Comparison of ENCODE assay signal across 22 cellular contexts in the genomic region with DNA sequence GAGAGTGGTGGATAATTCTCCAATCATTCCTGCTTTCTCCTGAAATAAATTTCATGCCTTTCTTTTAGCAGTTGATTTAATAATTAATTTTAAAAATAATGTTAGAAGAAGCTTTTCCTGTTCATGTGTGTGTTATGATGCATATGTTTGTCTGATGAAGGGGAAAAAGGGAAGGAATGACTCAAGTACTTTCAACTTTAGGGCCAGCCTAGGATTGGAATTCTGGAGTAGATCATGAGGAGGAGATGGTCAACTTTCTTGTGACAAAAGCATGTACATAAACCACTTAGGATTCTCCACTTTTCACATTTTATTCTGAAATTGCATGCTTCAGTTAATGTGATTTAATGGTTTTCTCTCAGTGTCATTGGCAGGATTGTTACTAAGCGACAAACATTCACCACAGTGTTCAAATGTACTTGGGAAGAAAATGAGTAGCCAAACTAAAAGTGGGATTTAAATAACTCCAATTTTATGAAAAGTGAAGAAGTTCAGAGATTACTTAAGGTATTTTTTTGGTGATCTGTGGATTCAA.
A peak's percentile ranks its signal among the peaks of the same experiment; 100 is the strongest.
DNase-seq lines count a peak whose midpoint lies in the region; ATAC-seq, FAIRE-seq and TF ChIP-seq lines count a peak whose summit lies in the region.
"Had no signal": no experiment of that assay in that cellular context is flagged by ENCODE, and none has a peak within 500 bp of the region (broad histone marks: within the 10 kb centered on the region; RNA-seq: fewer than 3 reads in every experiment).

No MANE protein-coding gene starts in this region.

- intact Hi-C loops in activated CD8-positive, alpha-beta T cell treated with anti-CD3 and anti-CD28 coated beads for 36 hours (cut with micrococcal nuclease), result no loop called here

- peak overlapping the region; percentile 37 for H3K27ac Mint-ChIP-seq in activated CD8-positive, alpha-beta T cell treated with anti-CD3 and anti-CD28 coated beads for 36 hours
- H3K27ac Mint-ChIP-seq in activated CD8-positive, alpha-beta T cell treated with anti-CD3 and anti-CD28 coated beads, Interleukin-2, amount 10 ng/mL, durations not matched to agents 7 days and 5 days, result no peak overlapping the region
- H3K27ac Mint-ChIP-seq in immature natural killer cell, result peak overlapping the region; percentile 42 to 84 (median 72)
- peak overlapping the region; percentile 74 for H3K27ac Mint-ChIP-seq in stimulated activated effector memory CD8-positive, alpha-beta T cell treated with anti-CD3 and anti-CD28 coated beads, Interleukin-12 subunit alpha, Interleukin-12 subunit beta, amount 100 ng/mL, for 72 hours

- DNase-seq in activated CD8-positive, alpha-beta T cell treated with anti-CD3 and anti-CD28 coated beads for 36 hours, result no peak
- DNase-seq in activated CD8-positive, alpha-beta T cell treated with anti-CD3 and anti-CD28 coated beads, Interleukin-2, amount 10 ng/mL, durations not matched to agents 7 days and 5 days, result no peak
- DNase-seq in RCC 7860 (ENCODE audit: low spot score) (peak; percentile 18), immature natural killer cell (no peak), GF-D8 (lab: John Stamatoyannopoulos, UW) (no peak), frontal cortex (ENCODE audit: low spot score in 2 of 2) (no peak)
- DNase-seq in stimulated activated effector memory CD8-positive, alpha-beta T cell treated with anti-CD3 and anti-CD28 coated beads, Interleukin-12 subunit alpha, Interleukin-12 subunit beta, amount 100 ng/mL, for 72 hours (ENCODE audit: low spot score in 2 of 2), result no peak
- DNase-seq: activated CD4-positive, alpha-beta T cell treated with anti-CD3 and anti-CD28 coated beads, Interleukin-2, amount 50 U/mL, for 48 hours; activated T-cell treated with anti-CD3 and anti-CD28 coated beads, Interleukin-2, amount 50 U/mL, for 4 hours; CD4-positive, CD25-positive, alpha-beta regulatory T cell; DMS79; GOT3; heart left ventricle; lower lobe of right lung; naive thymus-derived CD4-positive, alpha-beta T cell; NCI-H187 treated with DMSO at 0.1 percent for 48 hours; NCI-H510A treated with DMSO at 0.1 percent for 48 hours had no signal

- H3K4me3 Mint-ChIP-seq in activated CD8-positive, alpha-beta T cell treated with anti-CD3 and anti-CD28 coated beads for 36 hours, result no peak overlapping the region
- no peak overlapping the region for H3K4me3 Mint-ChIP-seq in activated CD8-positive, alpha-beta T cell treated with anti-CD3 and anti-CD28 coated beads, Interleukin-2, amount 10 ng/mL, durations not matched to agents 7 days and 5 days
- H3K4me3 Mint-ChIP-seq in immature natural killer cell, result peak overlapping the region in 4 of 5 donors; percentile 9 to 56 (median 46)
- peak overlapping the region; percentile 63 for H3K4me3 Mint-ChIP-seq in stimulated activated effector memory CD8-positive, alpha-beta T cell treated with anti-CD3 and anti-CD28 coated beads, Interleukin-12 subunit alpha, Interleukin-12 subunit beta, amount 100 ng/mL, for 72 hours
- H3K4me3 Mint-ChIP-seq: activated T-cell treated with anti-CD3 and anti-CD28 coated beads, Interleukin-2, amount 50 U/mL, for 4 hours had no signal

- H3K36me3 Mint-ChIP-seq in activated CD8-positive, alpha-beta T cell treated with anti-CD3 and anti-CD28 coated beads for 36 hours (ENCODE audit: low read depth), result peaks cover 20% of the 10 kb centered on the region
- H3K36me3 Mint-ChIP-seq in activated CD8-positive, alpha-beta T cell treated with anti-CD3 and anti-CD28 coated beads, Interleukin-2, amount 10 ng/mL, durations not matched to agents 7 days and 5 days (ENCODE audit: low read depth), result peaks cover 60% of the 10 kb centered on the region
- H3K36me3 Mint-ChIP-seq in immature natural killer cell, result peaks cover 0 to 6% (median 0%) of the 10 kb centered on the region in 3 donors
- H3K36me3 Mint-ChIP-seq in stimulated activated effector memory CD8-positive, alpha-beta T cell treated with anti-CD3 and anti-CD28 coated beads, Interleukin-12 subunit alpha, Interleukin-12 subunit beta, amount 100 ng/mL, for 72 hours, result no peaks in the 10 kb centered on the region

- FAIRE-seq in RCC 7860 (lab: Jason Lieb, UNC), result no peak
- no peak for FAIRE-seq in frontal cortex (lab: Jason Lieb, UNC)
- FAIRE-seq: A204.1 had no signal

- CTCF ChIA-PET in activated CD8-positive, alpha-beta T cell treated with anti-CD3 and anti-CD28 coated beads for 36 hours (lab: Charles Lee), result interaction anchor here (0.8 to 1.6 kb wide), 2 partner anchors 18 to 56 kb away, joined by 3 to 4 read pairs; no protein-coding TSS in a partner anchor
- CTCF ChIA-PET in activated CD8-positive, alpha-beta T cell treated with anti-CD3 and anti-CD28 coated beads, Interleukin-2, amount 10 ng/mL, durations not matched to agents 7 days and 5 days (lab: Charles Lee), result no interaction called here

- no peaks in the 10 kb centered on the region for H3K27me3 Mint-ChIP-seq in activated CD8-positive, alpha-beta T cell treated with anti-CD3 and anti-CD28 coated beads for 36 hours
- no peaks in the 10 kb centered on the region for H3K27me3 Mint-ChIP-seq in activated CD8-positive, alpha-beta T cell treated with anti-CD3 and anti-CD28 coated beads, Interleukin-2, amount 10 ng/mL, durations not matched to agents 7 days and 5 days (ENCODE audit: low read depth)
- peaks cover 0 to 3% (median 0%) of the 10 kb centered on the region in 3 donors for H3K27me3 Mint-ChIP-seq in immature natural killer cell (ENCODE audit: low read depth in 3 of 3)
- H3K27me3 Mint-ChIP-seq: CD4-positive, CD25-positive, alpha-beta regulatory T cell; naive thymus-derived CD4-positive, alpha-beta T cell; stimulated activated memory B cell treated with anti-CD40 and anti-IgM and Interleukin-4, amounts not matched to agents 10 μg/mL and 1 μg/mL and 100 μg/mL, for 72 hours had no signal

- peaks cover 55% of the 10 kb centered on the region for H3K4me1 Mint-ChIP-seq in activated CD8-positive, alpha-beta T cell treated with anti-CD3 and anti-CD28 coated beads for 36 hours (ENCODE audit: low read depth)
- peaks cover 32% of the 10 kb centered on the region for H3K4me1 Mint-ChIP-seq in activated CD8-positive, alpha-beta T cell treated with anti-CD3 and anti-CD28 coated beads, Interleukin-2, amount 10 ng/mL, durations not matched to agents 7 days and 5 days (ENCODE audit: low read depth)
- H3K4me1 Mint-ChIP-seq in immature natural killer cell, result peaks cover 94 to 96% of the 10 kb centered on the region in 2 donors
- H3K4me1 Mint-ChIP-seq in stimulated activated effector memory CD8-positive, alpha-beta T cell treated with anti-CD3 and anti-CD28 coated beads, Interleukin-12 subunit alpha, Interleukin-12 subunit beta, amount 100 ng/mL, for 72 hours, result peaks cover 64% of the 10 kb centered on the region

- POLR2A ChIA-PET in activated CD8-positive, alpha-beta T cell treated with anti-CD3 and anti-CD28 coated beads for 36 hours (lab: Charles Lee), result no interaction called here
- POLR2A ChIA-PET in activated CD8-positive, alpha-beta T cell treated with anti-CD3 and anti-CD28 coated beads, Interleukin-2, amount 10 ng/mL, durations not matched to agents 7 days and 5 days (lab: Charles Lee), result no interaction called here

- TF ChIP-seq CTCF in activated CD8-positive, alpha-beta T cell treated with anti-CD3 and anti-CD28 coated beads for 36 hours (IDR thresholded peaks at IDR 0.05), result no peak

- no peak for ATAC-seq in activated CD8-positive, alpha-beta T cell treated with anti-CD3 and anti-CD28 coated beads for 36 hours
- no peak for ATAC-seq in activated CD8-positive, alpha-beta T cell treated with anti-CD3 and anti-CD28 coated beads, Interleukin-2, amount 10 ng/mL, durations not matched to agents 7 days and 5 days
- ATAC-seq in stimulated activated effector memory CD8-positive, alpha-beta T cell treated with anti-CD3 and anti-CD28 coated beads, Interleukin-12 subunit alpha, Interleukin-12 subunit beta, amount 100 ng/mL, for 72 hours, result no peak
- no peak for ATAC-seq in HG03520 (IDR thresholded peaks at IDR 0.05; ENCODE audit: unreplicated experiment)
- ATAC-seq: esophagus mucosa; heart left ventricle; naive thymus-derived CD4-positive, alpha-beta T cell; Right ventricle myocardium inferior; stimulated activated memory B cell treated with anti-CD40 and anti-IgM and Interleukin-4, amounts not matched to agents 10 μg/mL and 1 μg/mL and 100 μg/mL, for 72 hours had no signal

- H3K9me3 Mint-ChIP-seq in activated CD8-positive, alpha-beta T cell treated with anti-CD3 and anti-CD28 coated beads for 36 hours, result peaks cover 5% of the 10 kb centered on the region
- H3K9me3 Mint-ChIP-seq in activated CD8-positive, alpha-beta T cell treated with anti-CD3 and anti-CD28 coated beads, Interleukin-2, amount 10 ng/mL, durations not matched to agents 7 days and 5 days (ENCODE audit: insufficient read depth), result no peaks in the 10 kb centered on the region
- no peaks in the 10 kb centered on the region for H3K9me3 Mint-ChIP-seq in immature natural killer cell
- peaks cover 2% of the 10 kb centered on the region for H3K9me3 Mint-ChIP-seq in stimulated activated effector memory CD8-positive, alpha-beta T cell treated with anti-CD3 and anti-CD28 coated beads, Interleukin-12 subunit alpha, Interleukin-12 subunit beta, amount 100 ng/mL, for 72 hours
- H3K9me3 Mint-ChIP-seq: activated T-cell treated with anti-CD3 and anti-CD28 coated beads, Interleukin-2, amount 50 U/mL, for 4 hours; CD4-positive, CD25-positive, alpha-beta regulatory T cell had no signal

Comparison
In these comparisons a context has a peak if more than half of its experiments do, and no peak if none do; other contexts are left out.
1. H3K4me3 Mint-ChIP-seq: peak in immature natural killer cell (4 of 5) and stimulated activated effector memory CD8-positive, alpha-beta T cell treated with anti-CD3 and anti-CD28 coated beads, Interleukin-12 subunit alpha, Interleukin-12 subunit beta, amount 100 ng/mL, for 72 hours (single experiment); none in activated CD8-positive, alpha-beta T cell treated with anti-CD3 and anti-CD28 coated beads for 36 hours (single experiment) and activated CD8-positive, alpha-beta T cell treated with anti-CD3 and anti-CD28 coated beads, Interleukin-2, amount 10 ng/mL, durations not matched to agents 7 days and 5 days (single experiment).